Comparison of ENCODE assay signal across 2 cellular contexts in genomic region chr15:78925956-78926743, GRCh38.
TF ChIP-seq lines count a peak whose summit lies in the region.

No MANE protein-coding gene starts in this region.

TF ChIP-seq in GM23338, 12 proteins besides CTCF, POLR2A, EP300 and RAD21:
- no peak for TF ChIP-seq NANOG (IDR thresholded peaks at IDR 0.05; ENCODE audit: borderline replicate concordance)
- TF ChIP-seq EZH2 (IDR thresholded peaks at IDR 0.05; ENCODE audit: low read depth, unreplicated experiment) = no peak
- no peak for TF ChIP-seq EZH2phosphoT487 (IDR thresholded peaks at IDR 0.05; ENCODE audit: unreplicated experiment)
- TF ChIP-seq, protein P1, sequence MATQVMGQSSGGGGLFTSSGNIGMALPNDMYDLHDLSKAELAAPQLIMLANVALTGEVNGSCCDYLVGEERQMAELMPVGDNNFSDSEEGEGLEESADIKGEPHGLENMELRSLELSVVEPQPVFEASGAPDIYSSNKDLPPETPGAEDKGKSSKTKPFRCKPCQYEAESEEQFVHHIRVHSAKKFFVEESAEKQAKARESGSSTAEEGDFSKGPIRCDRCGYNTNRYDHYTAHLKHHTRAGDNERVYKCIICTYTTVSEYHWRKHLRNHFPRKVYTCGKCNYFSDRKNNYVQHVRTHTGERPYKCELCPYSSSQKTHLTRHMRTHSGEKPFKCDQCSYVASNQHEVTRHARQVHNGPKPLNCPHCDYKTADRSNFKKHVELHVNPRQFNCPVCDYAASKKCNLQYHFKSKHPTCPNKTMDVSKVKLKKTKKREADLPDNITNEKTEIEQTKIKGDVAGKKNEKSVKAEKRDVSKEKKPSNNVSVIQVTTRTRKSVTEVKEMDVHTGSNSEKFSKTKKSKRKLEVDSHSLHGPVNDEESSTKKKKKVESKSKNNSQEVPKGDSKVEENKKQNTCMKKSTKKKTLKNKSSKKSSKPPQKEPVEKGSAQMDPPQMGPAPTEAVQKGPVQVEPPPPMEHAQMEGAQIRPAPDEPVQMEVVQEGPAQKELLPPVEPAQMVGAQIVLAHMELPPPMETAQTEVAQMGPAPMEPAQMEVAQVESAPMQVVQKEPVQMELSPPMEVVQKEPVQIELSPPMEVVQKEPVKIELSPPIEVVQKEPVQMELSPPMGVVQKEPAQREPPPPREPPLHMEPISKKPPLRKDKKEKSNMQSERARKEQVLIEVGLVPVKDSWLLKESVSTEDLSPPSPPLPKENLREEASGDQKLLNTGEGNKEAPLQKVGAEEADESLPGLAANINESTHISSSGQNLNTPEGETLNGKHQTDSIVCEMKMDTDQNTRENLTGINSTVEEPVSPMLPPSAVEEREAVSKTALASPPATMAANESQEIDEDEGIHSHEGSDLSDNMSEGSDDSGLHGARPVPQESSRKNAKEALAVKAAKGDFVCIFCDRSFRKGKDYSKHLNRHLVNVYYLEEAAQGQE (IDR thresholded peaks at IDR 0.05; ENCODE audit: unreplicated experiment) = no peak
- TF ChIP-seq POLR2AphosphoS5 (IDR thresholded peaks at IDR 0.05; ENCODE audit: low read depth) = no peak
- no peak for TF ChIP-seq ZNF331 (CRISPR knock-in tag; IDR thresholded peaks at IDR 0.05; ENCODE audit: low read depth)
- no peak for TF ChIP-seq CREB1 (CRISPR knock-in tag; IDR thresholded peaks at IDR 0.05; ENCODE audit: low read depth)
- no peak for TF ChIP-seq ZNF114 (CRISPR knock-in tag; IDR thresholded peaks at IDR 0.05)
- no peak for TF ChIP-seq JUNB (IDR thresholded peaks at IDR 0.05; ENCODE audit: unreplicated experiment)
- no peak for TF ChIP-seq STAT1 (IDR thresholded peaks at IDR 0.05; ENCODE audit: unreplicated experiment)
- TF ChIP-seq, protein P2, sequence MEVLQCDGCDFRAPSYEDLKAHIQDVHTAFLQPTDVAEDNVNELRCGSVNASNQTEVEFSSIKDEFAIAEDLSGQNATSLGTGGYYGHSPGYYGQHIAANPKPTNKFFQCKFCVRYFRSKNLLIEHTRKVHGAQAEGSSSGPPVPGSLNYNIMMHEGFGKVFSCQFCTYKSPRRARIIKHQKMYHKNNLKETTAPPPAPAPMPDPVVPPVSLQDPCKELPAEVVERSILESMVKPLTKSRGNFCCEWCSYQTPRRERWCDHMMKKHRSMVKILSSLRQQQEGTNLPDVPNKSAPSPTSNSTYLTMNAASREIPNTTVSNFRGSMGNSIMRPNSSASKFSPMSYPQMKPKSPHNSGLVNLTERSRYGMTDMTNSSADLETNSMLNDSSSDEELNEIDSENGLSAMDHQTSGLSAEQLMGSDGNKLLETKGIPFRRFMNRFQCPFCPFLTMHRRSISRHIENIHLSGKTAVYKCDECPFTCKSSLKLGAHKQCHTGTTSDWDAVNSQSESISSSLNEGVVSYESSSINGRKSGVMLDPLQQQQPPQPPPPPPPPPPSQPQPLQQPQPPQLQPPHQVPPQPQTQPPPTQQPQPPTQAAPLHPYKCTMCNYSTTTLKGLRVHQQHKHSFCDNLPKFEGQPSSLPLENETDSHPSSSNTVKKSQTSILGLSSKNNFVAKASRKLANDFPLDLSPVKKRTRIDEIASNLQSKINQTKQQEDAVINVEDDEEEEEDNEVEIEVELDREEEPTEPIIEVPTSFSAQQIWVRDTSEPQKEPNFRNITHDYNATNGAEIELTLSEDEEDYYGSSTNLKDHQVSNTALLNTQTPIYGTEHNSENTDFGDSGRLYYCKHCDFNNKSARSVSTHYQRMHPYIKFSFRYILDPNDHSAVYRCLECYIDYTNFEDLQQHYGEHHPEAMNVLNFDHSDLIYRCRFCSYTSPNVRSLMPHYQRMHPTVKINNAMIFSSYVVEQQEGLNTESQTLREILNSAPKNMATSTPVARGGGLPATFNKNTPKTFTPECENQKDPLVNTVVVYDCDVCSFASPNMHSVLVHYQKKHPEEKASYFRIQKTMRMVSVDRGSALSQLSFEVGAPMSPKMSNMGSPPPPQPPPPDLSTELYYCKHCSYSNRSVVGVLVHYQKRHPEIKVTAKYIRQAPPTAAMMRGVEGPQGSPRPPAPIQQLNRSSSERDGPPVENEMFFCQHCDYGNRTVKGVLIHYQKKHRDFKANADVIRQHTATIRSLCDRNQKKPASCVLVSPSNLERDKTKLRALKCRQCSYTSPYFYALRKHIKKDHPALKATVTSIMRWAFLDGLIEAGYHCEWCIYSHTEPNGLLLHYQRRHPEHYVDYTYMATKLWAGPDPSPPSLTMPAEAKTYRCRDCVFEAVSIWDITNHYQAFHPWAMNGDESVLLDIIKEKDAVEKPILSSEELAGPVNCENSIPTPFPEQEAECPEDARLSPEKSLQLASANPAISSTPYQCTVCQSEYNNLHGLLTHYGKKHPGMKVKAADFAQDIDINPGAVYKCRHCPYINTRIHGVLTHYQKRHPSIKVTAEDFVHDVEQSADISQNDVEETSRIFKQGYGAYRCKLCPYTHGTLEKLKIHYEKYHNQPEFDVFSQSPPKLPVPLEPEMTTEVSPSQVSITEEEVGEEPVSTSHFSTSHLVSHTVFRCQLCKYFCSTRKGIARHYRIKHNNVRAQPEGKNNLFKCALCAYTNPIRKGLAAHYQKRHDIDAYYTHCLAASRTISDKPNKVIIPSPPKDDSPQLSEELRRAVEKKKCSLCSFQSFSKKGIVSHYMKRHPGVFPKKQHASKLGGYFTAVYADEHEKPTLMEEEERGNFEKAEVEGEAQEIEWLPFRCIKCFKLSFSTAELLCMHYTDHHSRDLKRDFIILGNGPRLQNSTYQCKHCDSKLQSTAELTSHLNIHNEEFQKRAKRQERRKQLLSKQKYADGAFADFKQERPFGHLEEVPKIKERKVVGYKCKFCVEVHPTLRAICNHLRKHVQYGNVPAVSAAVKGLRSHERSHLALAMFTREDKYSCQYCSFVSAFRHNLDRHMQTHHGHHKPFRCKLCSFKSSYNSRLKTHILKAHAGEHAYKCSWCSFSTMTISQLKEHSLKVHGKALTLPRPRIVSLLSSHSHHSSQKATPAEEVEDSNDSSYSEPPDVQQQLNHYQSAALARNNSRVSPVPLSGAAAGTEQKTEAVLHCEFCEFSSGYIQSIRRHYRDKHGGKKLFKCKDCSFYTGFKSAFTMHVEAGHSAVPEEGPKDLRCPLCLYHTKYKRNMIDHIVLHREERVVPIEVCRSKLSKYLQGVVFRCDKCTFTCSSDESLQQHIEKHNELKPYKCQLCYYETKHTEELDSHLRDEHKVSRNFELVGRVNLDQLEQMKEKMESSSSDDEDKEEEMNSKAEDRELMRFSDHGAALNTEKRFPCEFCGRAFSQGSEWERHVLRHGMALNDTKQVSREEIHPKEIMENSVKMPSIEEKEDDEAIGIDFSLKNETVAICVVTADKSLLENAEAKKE (CRISPR knock-in tag; IDR thresholded peaks at IDR 0.05) = no peak
- no peak for TF ChIP-seq ETS1 (IDR thresholded peaks at IDR 0.05)

TF ChIP-seq in HepG2, 621 proteins besides CTCF, POLR2A, EP300 and RAD21:
- TF ChIP-seq HIC2 (CRISPR knock-in tag; IDR thresholded peaks at IDR 0.05; ENCODE audit: low read depth) (0 out of 2 replicates have a peak, but pooled peaks have one; percentile 14), SNAPC2 (CRISPR knock-in tag; IDR thresholded peaks at IDR 0.05) (no peak), ZFP36L1 (CRISPR knock-in tag; IDR thresholded peaks at IDR 0.05) (no peak), POLR2AphosphoS5 (IDR thresholded peaks at IDR 0.05; ENCODE audit: low read depth, low read length) (peak; percentile 13; the same call in 1 of the 2 replicates), BRD4 (CRISPR knock-in tag; IDR thresholded peaks at IDR 0.05) (no peak), FOXJ3 (CRISPR knock-in tag; IDR thresholded peaks at IDR 0.05; ENCODE audit: borderline replicate concordance) (no peak), KMT2A (CRISPR knock-in tag; IDR thresholded peaks at IDR 0.05) (no peak), MED1 (CRISPR knock-in tag; IDR thresholded peaks at IDR 0.05) (no peak), CHD2 (IDR thresholded peaks at IDR 0.05; ENCODE audit: low read depth, low read length) (no peak), FOSL1 (CRISPR knock-in tag; IDR thresholded peaks at IDR 0.05; ENCODE audit: borderline replicate concordance) (no peak), AGO2 (optimal IDR thresholded peaks at IDR 0.05; ENCODE audit: low read depth, low read length) (peak; percentile 49), POLR2G (IDR thresholded peaks at IDR 0.05; ENCODE audit: low read depth, low read length) (peak; percentile 35; the same call in 1 of the 2 replicates), ZSCAN31 (CRISPR knock-in tag; IDR thresholded peaks at IDR 0.05; ENCODE audit: low read depth) (no peak), STAG1 (CRISPR knock-in tag; IDR thresholded peaks at IDR 0.05) (peak; percentile 41)
- TF ChIP-seq, protein P3, sequence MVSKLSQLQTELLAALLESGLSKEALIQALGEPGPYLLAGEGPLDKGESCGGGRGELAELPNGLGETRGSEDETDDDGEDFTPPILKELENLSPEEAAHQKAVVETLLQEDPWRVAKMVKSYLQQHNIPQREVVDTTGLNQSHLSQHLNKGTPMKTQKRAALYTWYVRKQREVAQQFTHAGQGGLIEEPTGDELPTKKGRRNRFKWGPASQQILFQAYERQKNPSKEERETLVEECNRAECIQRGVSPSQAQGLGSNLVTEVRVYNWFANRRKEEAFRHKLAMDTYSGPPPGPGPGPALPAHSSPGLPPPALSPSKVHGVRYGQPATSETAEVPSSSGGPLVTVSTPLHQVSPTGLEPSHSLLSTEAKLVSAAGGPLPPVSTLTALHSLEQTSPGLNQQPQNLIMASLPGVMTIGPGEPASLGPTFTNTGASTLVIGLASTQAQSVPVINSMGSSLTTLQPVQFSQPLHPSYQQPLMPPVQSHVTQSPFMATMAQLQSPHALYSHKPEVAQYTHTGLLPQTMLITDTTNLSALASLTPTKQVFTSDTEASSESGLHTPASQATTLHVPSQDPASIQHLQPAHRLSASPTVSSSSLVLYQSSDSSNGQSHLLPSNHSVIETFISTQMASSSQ (IDR thresholded peaks at IDR 0.05; ENCODE audit: low read depth) = no peak
- TF ChIP-seq, protein P3 (CRISPR knock-in tag; IDR thresholded peaks at IDR 0.05; ENCODE audit: borderline replicate concordance) = no peak
- TF ChIP-seq, protein P4, sequence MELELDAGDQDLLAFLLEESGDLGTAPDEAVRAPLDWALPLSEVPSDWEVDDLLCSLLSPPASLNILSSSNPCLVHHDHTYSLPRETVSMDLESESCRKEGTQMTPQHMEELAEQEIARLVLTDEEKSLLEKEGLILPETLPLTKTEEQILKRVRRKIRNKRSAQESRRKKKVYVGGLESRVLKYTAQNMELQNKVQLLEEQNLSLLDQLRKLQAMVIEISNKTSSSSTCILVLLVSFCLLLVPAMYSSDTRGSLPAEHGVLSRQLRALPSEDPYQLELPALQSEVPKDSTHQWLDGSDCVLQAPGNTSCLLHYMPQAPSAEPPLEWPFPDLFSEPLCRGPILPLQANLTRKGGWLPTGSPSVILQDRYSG (CRISPR knock-in tag; IDR thresholded peaks at IDR 0.05) = no peak
